18 cellular contexts compared by ENCODE assay signal in the genomic region with DNA sequence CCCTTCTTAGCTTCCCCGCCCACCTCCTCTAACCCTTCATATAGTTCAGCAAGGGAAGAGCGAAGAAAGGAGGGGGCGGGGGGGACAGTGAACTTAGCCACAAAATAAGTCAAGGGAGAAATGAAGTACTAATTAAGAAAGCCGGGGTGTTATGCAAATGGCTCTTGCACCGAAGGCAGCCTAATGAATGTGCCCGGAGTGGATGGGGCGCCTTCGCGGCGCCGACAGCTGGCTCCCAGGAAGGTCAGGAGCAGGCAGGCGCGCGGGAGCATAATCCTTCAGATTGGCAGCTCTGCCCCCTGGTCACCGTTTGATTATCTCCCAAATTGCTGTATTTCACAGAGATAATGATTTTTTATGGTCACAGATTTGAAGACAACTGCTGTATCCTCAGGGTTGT.
DNase-seq lines count a peak whose midpoint lies in the region; ATAC-seq and TF ChIP-seq lines count a peak whose summit lies in the region.
"Had no signal": no experiment of that assay in that cellular context is flagged by ENCODE, and none has a peak within 500 bp of the region (broad histone marks: within the 10 kb centered on the region; RNA-seq: fewer than 3 reads in every experiment).

No MANE protein-coding gene starts in this region.

- H3K4me1 ChIP-seq in SJCRH30 (peaks cover 7% of the 10 kb centered on the region; the same call in 1 of the 2 replicates), hepatocyte (ENCODE audit: insufficient read depth) (no peaks in the 10 kb centered on the region)
- H3K4me1 ChIP-seq: Caco-2, vagina had no signal

- TF ChIP-seq RAD21 in neural cell (conservative IDR thresholded peaks at IDR 0.05), result no peak

- H3K79me2 ChIP-seq in hepatocyte (no peaks in the 10 kb centered on the region), neural cell (replicated peaks; ENCODE audit: insufficient read depth, low read length) (no peaks in the 10 kb centered on the region)

- H3K27ac ChIP-seq in SJCRH30 (peak overlapping the region; percentile 66), hepatocyte (no peak overlapping the region), neural cell (ENCODE audit: low read length) (no peak overlapping the region)
- H3K27ac ChIP-seq: vagina had no signal

- H3K9ac ChIP-seq in neural cell (ENCODE audit: low read length), result no peak overlapping the region

- H3F3A ChIP-seq in neural cell (ENCODE audit: insufficient read depth, low read length, poor library complexity, severe bottlenecking), result no peaks in the 10 kb centered on the region

- H2AFZ ChIP-seq in hepatocyte, result no peak overlapping the region
- H2AFZ ChIP-seq in neural cell (ENCODE audit: low read depth, low read length), result no peak overlapping the region

- H3K4me2 ChIP-seq in hepatocyte (peak overlapping the region; percentile 75), neural cell (ENCODE audit: low read length) (no peak overlapping the region)

- peak overlapping the region; percentile 32 for H3K4me3 ChIP-seq in SJCRH30
- no peak overlapping the region for H3K4me3 ChIP-seq in hepatocyte
- H3K4me3 ChIP-seq in neural cell (ENCODE audit: low read length), result peak overlapping the region; percentile 31
- H3K4me3 ChIP-seq: vagina had no signal

- H3K36me3 ChIP-seq in SJCRH30, result no peaks in the 10 kb centered on the region
- H3K36me3 ChIP-seq in hepatocyte (replicated peaks; ENCODE audit: insufficient read depth, low read depth), result peaks cover 2% of the 10 kb centered on the region
- no peaks in the 10 kb centered on the region for H3K36me3 ChIP-seq in neural cell (ENCODE audit: insufficient read depth, low read length)
- H3K36me3 ChIP-seq: vagina had no signal

- no peaks in the 10 kb centered on the region for H3K9me2 ChIP-seq in hepatocyte (replicated peaks; ENCODE audit: insufficient read depth)
- H3K9me2 ChIP-seq in neural cell (ENCODE audit: insufficient read depth, low read length), result no peaks in the 10 kb centered on the region

- H3K27me3 ChIP-seq in SJCRH30 (no peaks in the 10 kb centered on the region), hepatocyte (peaks cover 24% of the 10 kb centered on the region), neural cell (ENCODE audit: insufficient read depth, low read depth, low read length) (peaks cover 6% of the 10 kb centered on the region)
- H3K27me3 ChIP-seq: vagina had no signal

- peak; percentile 29 for DNase-seq in ELF-1 (ENCODE audit: low read depth, low spot score)
- peak; percentile 33 to 50 for DNase-seq in SJCRH30
- no peak for DNase-seq in hepatocyte (ENCODE audit: low spot score)
- DNase-seq in COLO668 (lab: John Stamatoyannopoulos, UW; ENCODE audit: unreplicated experiment), result no peak
- no peak for DNase-seq in A172 (ENCODE audit: low spot score)
- no peak for DNase-seq in DMS153 treated with DMSO at 0.1 percent for 48 hours (lab: John Stamatoyannopoulos, UW; ENCODE audit: unreplicated experiment)
- DNase-seq: activated gamma-delta T cell treated with Interleukin-2 at 50 U/mL for 16 hours; Caco-2; foreskin melanocyte; KBM-7; kidney glomerular epithelial cell; naive thymus-derived CD4-positive, alpha-beta T cell; NCI-H345; stimulated activated CD4-positive, alpha-beta T cell treated with anti-CD3 and anti-CD28 coated beads, Interleukin-4, amount 100 ng/mL, for 1 hour had no signal

- TF ChIP-seq EP300 in neural cell (conservative IDR thresholded peaks at IDR 0.05; ENCODE audit: poor library complexity, severe bottlenecking), result no peak

- TF ChIP-seq CTCF in hepatocyte (IDR thresholded peaks at IDR 0.05; ENCODE audit: poor library complexity) (no peak), neural cell (IDR thresholded peaks at IDR 0.05; ENCODE audit: poor library complexity, severe bottlenecking) (no peak)

- H3K9me3 ChIP-seq in SJCRH30 (replicated peaks) (no peaks in the 10 kb centered on the region), hepatocyte (ENCODE audit: low read depth) (no peaks in the 10 kb centered on the region), neural cell (ENCODE audit: low read length) (no peaks in the 10 kb centered on the region)
- H3K9me3 ChIP-seq: Caco-2, vagina had no signal

- H4K20me1 ChIP-seq in hepatocyte (ENCODE audit: insufficient read depth, poor library complexity, severe bottlenecking) (no peaks in the 10 kb centered on the region), neural cell (ENCODE audit: insufficient read depth) (no peaks in the 10 kb centered on the region)

- ATAC-seq in esophagus mucosa, result no peak
- ATAC-seq: naive thymus-derived CD4-positive, alpha-beta T cell; right cardiac atrium had no signal

- WGBS in hepatocyte (ENCODE audit: low lambda C conversion rate, missing lambda C conversion rate), result 22% methylated on average over 15 of the region's 15 CpGs

TF ChIP-seq in neural cell, 6 proteins besides CTCF, POLR2A, EP300 and RAD21:
- TF ChIP-seq MXI1 (conservative IDR thresholded peaks at IDR 0.05; ENCODE audit: poor library complexity, severe bottlenecking), result no peak
- TF ChIP-seq EZH2 (IDR thresholded peaks at IDR 0.05; ENCODE audit: borderline replicate concordance, insufficient read depth, low read length, poor library complexity, severe bottlenecking), result no peak
- TF ChIP-seq SMC3 (conservative IDR thresholded peaks at IDR 0.05; ENCODE audit: poor library complexity), result no peak
- TF ChIP-seq TAF1 (IDR thresholded peaks at IDR 0.05; ENCODE audit: low read depth), result no peak
- no peak for TF ChIP-seq POLR2AphosphoS5 (IDR thresholded peaks at IDR 0.05)
- no peak for TF ChIP-seq REST (IDR thresholded peaks at IDR 0.05; ENCODE audit: borderline replicate concordance)

Comparison
In these comparisons a context has a peak if more than half of its experiments do, and no peak if none do; other contexts are left out.
1. DNase-seq: peak in ELF-1 (single experiment) and SJCRH30 (2 of 2); none in hepatocyte (single experiment), COLO668 (single experiment), A172 (single experiment) and DMS153 treated with DMSO at 0.1 percent for 48 hours (single experiment).